ENCODE assay signal across 8 cellular contexts in the genomic region with DNA sequence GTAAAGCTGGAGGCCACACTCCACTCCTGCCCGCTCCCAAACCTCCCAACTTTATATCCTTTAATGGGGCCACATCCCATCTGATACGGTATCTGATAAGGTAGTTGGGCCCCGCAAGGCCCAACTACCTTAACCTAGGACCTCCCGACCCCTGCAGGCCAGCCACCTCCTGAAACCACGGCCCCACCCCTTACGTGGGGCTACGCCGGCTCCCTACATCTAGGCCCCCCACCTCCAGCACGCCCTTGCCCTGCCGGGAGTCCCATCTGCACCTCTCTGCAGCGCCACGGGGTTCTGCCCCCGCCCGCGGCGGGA. TPM values are rescaled to one million over a fixed set of nuclear protein-coding genes. Genes with fewer than 3 reads are reported as not detected.
DNase-seq lines count a peak whose midpoint lies in the region; ATAC-seq and TF ChIP-seq lines count a peak whose summit lies in the region.

No MANE protein-coding gene starts in this region.

- CTCF ChIA-PET in activated CD4-positive, alpha-beta T cell treated with anti-CD3 and anti-CD28 coated beads, Interleukin-2, amount 10 ng/mL, durations not matched to agents 7 days and 5 days (lab: Charles Lee), result interaction anchor here (0.6 to 2.3 kb wide), 14 partner anchors 8 to 591 kb away, joined by 3 to 11 read pairs (median 4); a partner anchor contains a TSS

- POLR2A ChIA-PET in activated CD4-positive, alpha-beta T cell treated with anti-CD3 and anti-CD28 coated beads, Interleukin-2, amount 10 ng/mL, durations not matched to agents 7 days and 5 days (lab: Charles Lee), result no interaction called here

- ATAC-seq in GM19452 (IDR thresholded peaks at IDR 0.05; ENCODE audit: unreplicated experiment), result no peak

- TF ChIP-seq POLR2A in prostate gland (IDR thresholded peaks at IDR 0.05), result no peak

- peaks cover 3% of the 10 kb centered on the region for H3K4me1 ChIP-seq in prostate gland (replicated peaks)

- 2% methylated on average over 16 of the region's 16 CpGs for WGBS in prostate gland

- H3K4me3 ChIP-seq in MG63, result peak overlapping the region; percentile 62
- peak overlapping the region; percentile 39 to 54 for H3K4me3 ChIP-seq in prostate gland

- H3K27me3 Mint-ChIP-seq in activated CD4-positive, alpha-beta T cell treated with anti-CD3 and anti-CD28 coated beads, Interleukin-2, amount 10 ng/mL, durations not matched to agents 7 days and 5 days, result no peaks in the 10 kb centered on the region
- peaks cover 24% of the 10 kb centered on the region for H3K27me3 Mint-ChIP-seq in endothelial cell (ENCODE audit: unreplicated experiment)

- peaks cover 32% of the 10 kb centered on the region for H3K36me3 Mint-ChIP-seq in activated CD4-positive, alpha-beta T cell treated with anti-CD3 and anti-CD28 coated beads, Interleukin-2, amount 10 ng/mL, durations not matched to agents 7 days and 5 days (ENCODE audit: low read depth)
- peaks cover 22% of the 10 kb centered on the region for H3K36me3 Mint-ChIP-seq in endothelial cell (ENCODE audit: low read depth, unreplicated experiment)

- H3K9me3 ChIP-seq in MG63 (no peaks in the 10 kb centered on the region), prostate gland (no peaks in the 10 kb centered on the region)

- peak overlapping the region; percentile 88 for H3K4me3 Mint-ChIP-seq in activated CD4-positive, alpha-beta T cell treated with anti-CD3 and anti-CD28 coated beads, Interleukin-2, amount 10 ng/mL, durations not matched to agents 7 days and 5 days
- peak overlapping the region; percentile 86 for H3K4me3 Mint-ChIP-seq in endothelial cell (ENCODE audit: unreplicated experiment)

- intact Hi-C loops in prostate gland (cut with DNase I), result loop anchor here (5.0 to 10.0 kb wide), 2 partner anchors 192 to 475 kb away; a partner anchor contains a TSS

- H3K27ac ChIP-seq in prostate gland, result peak overlapping the region; percentile 40 to 68

- no peak for DNase-seq in activated CD4-positive, alpha-beta T cell treated with anti-CD3 and anti-CD28 coated beads, Interleukin-2, amount 10 ng/mL, durations not matched to agents 7 days and 5 days
- no peak for DNase-seq in activated CD4-positive, alpha-beta T cell treated with anti-CD3 and anti-CD28 coated beads, Interleukin-2, amount 50 U/mL, for 48 hours
- DNase-seq in MG63 (no peak), endothelial cell (ENCODE audit: low spot score) (no peak), prostate gland (ENCODE audit: low spot score) (no peak), epidermal melanocyte (ENCODE audit: insufficient read length, low spot score) (no peak), NCI-H82 (lab: John Stamatoyannopoulos, UW) (no peak)

- peaks cover 48% of the 10 kb centered on the region for H3K4me1 Mint-ChIP-seq in activated CD4-positive, alpha-beta T cell treated with anti-CD3 and anti-CD28 coated beads, Interleukin-2, amount 10 ng/mL, durations not matched to agents 7 days and 5 days
- H3K4me1 Mint-ChIP-seq in endothelial cell (ENCODE audit: unreplicated experiment), result peaks cover 19% of the 10 kb centered on the region

- no peaks in the 10 kb centered on the region for H3K9me3 Mint-ChIP-seq in activated CD4-positive, alpha-beta T cell treated with anti-CD3 and anti-CD28 coated beads, Interleukin-2, amount 10 ng/mL, durations not matched to agents 7 days and 5 days
- no peaks in the 10 kb centered on the region for H3K9me3 Mint-ChIP-seq in endothelial cell (ENCODE audit: unreplicated experiment)

- H3K27ac Mint-ChIP-seq in activated CD4-positive, alpha-beta T cell treated with anti-CD3 and anti-CD28 coated beads, Interleukin-2, amount 10 ng/mL, durations not matched to agents 7 days and 5 days, result peak overlapping the region; percentile 47
- no peak overlapping the region for H3K27ac Mint-ChIP-seq in endothelial cell (ENCODE audit: unreplicated experiment)

- TF ChIP-seq CTCF in endothelial cell (IDR thresholded peaks at IDR 0.05; ENCODE audit: unreplicated experiment) (no peak), prostate gland (IDR thresholded peaks at IDR 0.05) (no peak)

- no peaks in the 10 kb centered on the region for H3K27me3 ChIP-seq in MG63
- no peaks in the 10 kb centered on the region for H3K27me3 ChIP-seq in prostate gland (replicated peaks; ENCODE audit: insufficient read depth)

- H3K36me3 ChIP-seq in MG63 (peaks cover 41% of the 10 kb centered on the region), prostate gland (peaks cover 8 to 16% of the 10 kb centered on the region in 2 donors)

RNA-seq across cellular contexts. Expression of a gene that starts 2.2 kb away (rescaled TPM):
- 10 to 100 TPM; 53.7 to 54.6 TPM for total RNA-seq in activated CD4-positive, alpha-beta T cell treated with anti-CD3 and anti-CD28 coated beads, Interleukin-2, amount 10 ng/mL, durations not matched to agents 7 days and 5 days
- 0.27 and 2.4 TPM in 2 replicates for total RNA-seq in MG63 (2014; rRNA removed; shearing (Covaris generic); ENCODE audit: low replicate concordance)
- total RNA-seq in endothelial cell (ENCODE audit: unreplicated experiment) (3.2 TPM), prostate gland (10 to 100 TPM in 1 of 2 donors, 1 to 10 TPM in 1; 9.4 to 16.1 TPM)

RNA-seq across cellular contexts. Expression of a gene that starts 5.2 kb away (rescaled TPM):
- total RNA-seq in activated CD4-positive, alpha-beta T cell treated with anti-CD3 and anti-CD28 coated beads, Interleukin-2, amount 10 ng/mL, durations not matched to agents 7 days and 5 days, result 10 to 100 TPM; 35.0 to 38.1 TPM
- 16.3 and 19.8 TPM in 2 replicates for total RNA-seq in MG63 (2014; rRNA removed; shearing (Covaris generic); ENCODE audit: low replicate concordance)
- total RNA-seq in endothelial cell (ENCODE audit: unreplicated experiment) (12.0 TPM), prostate gland (10 to 100 TPM; 14.6 to 45.0 TPM)

RNA-seq across cellular contexts. Expression of a gene that starts 5.4 kb away (rescaled TPM):
- total RNA-seq in activated CD4-positive, alpha-beta T cell treated with anti-CD3 and anti-CD28 coated beads, Interleukin-2, amount 10 ng/mL, durations not matched to agents 7 days and 5 days, result 10 to 100 TPM; 41.7 to 46.3 TPM
- total RNA-seq in MG63 (2014; rRNA removed; shearing (Covaris generic); ENCODE audit: low replicate concordance), result 37.6 and 76.2 TPM in 2 replicates
- total RNA-seq in endothelial cell (ENCODE audit: unreplicated experiment) (99.0 TPM), prostate gland (10 to 100 TPM; 39.9 to 65.2 TPM)

RNA-seq across cellular contexts. Expression of a gene that starts 8.3 kb away (rescaled TPM):
- 10 to 100 TPM; 13.7 to 15.9 TPM for total RNA-seq in activated CD4-positive, alpha-beta T cell treated with anti-CD3 and anti-CD28 coated beads, Interleukin-2, amount 10 ng/mL, durations not matched to agents 7 days and 5 days
- 2.4 and 4.1 TPM in 2 replicates for total RNA-seq in MG63 (2014; rRNA removed; shearing (Covaris generic); ENCODE audit: low replicate concordance)
- total RNA-seq in endothelial cell (ENCODE audit: unreplicated experiment) (9.0 TPM), prostate gland (10 to 100 TPM in 1 of 2 donors, 1 to 10 TPM in 1; 4.2 to 13.0 TPM)

RNA-seq across cellular contexts. Expression of a gene that starts 16.8 kb away (rescaled TPM):
- under 1 TPM; 0.29 to 0.69 TPM for total RNA-seq in activated CD4-positive, alpha-beta T cell treated with anti-CD3 and anti-CD28 coated beads, Interleukin-2, amount 10 ng/mL, durations not matched to agents 7 days and 5 days
- not detected in 2 replicates for total RNA-seq in MG63 (2014; rRNA removed; shearing (Covaris generic); ENCODE audit: low replicate concordance)
- total RNA-seq in endothelial cell (ENCODE audit: unreplicated experiment) (not detected), prostate gland (10 to 100 TPM; 32.2 to 78.5 TPM)
